ENCODE assay signal across 1 cellular context in genomic region chr6:71982385-71982784, GRCh38.
TF ChIP-seq lines count a peak whose summit lies in the region.

No MANE protein-coding gene starts in this region.

TF ChIP-seq in GM12878, 131 proteins besides CTCF, POLR2A, EP300 and RAD21 (continued from another document):
- TF ChIP-seq ZNF687 (IDR thresholded peaks at IDR 0.05) (no peak), ETV6 (conservative IDR thresholded peaks at IDR 0.05 in 1 of 2, IDR thresholded peaks at IDR 0.05 in 1 of 2; ENCODE audit: borderline replicate concordance in 1 of 2, low read depth in 1 of 2) (peak in 1 of 2 experiments; percentile 80; a peak in 2 of 4 replicates), JUNB (IDR thresholded peaks at IDR 0.05) (peak; percentile 60; the same call in 1 of the 2 replicates), CEBPB (IDR thresholded peaks at IDR 0.05; ENCODE audit: borderline replicate concordance in 1 of 2, low read depth in 2 of 2, low read length in 2 of 2) (no peak), NR2C1 (IDR thresholded peaks at IDR 0.05) (no peak), CBX5 (IDR thresholded peaks at IDR 0.05; ENCODE audit: low read depth) (no peak), BCL11A (IDR thresholded peaks at IDR 0.05; ENCODE audit: low read depth, low read length) (peak; percentile 68; the same call in 1 of the 2 replicates), IRF4 (IDR thresholded peaks at IDR 0.05; ENCODE audit: low read depth, low read length) (0 out of 2 replicates have a peak, but pooled peaks have one; percentile 29), SMAD1 (IDR thresholded peaks at IDR 0.05; ENCODE audit: low read depth, partially characterized antibody) (no peak), KDM1A (IDR thresholded peaks at IDR 0.05; ENCODE audit: borderline replicate concordance) (no peak), IKZF2 (IDR thresholded peaks at IDR 0.05) (peak; percentile 34 to 49; a peak in 2 of 4 replicates), PBX3 (IDR thresholded peaks at IDR 0.05; ENCODE audit: insufficient replicate concordance, low read depth, low read length) (peak; percentile 44), RELB (IDR thresholded peaks at IDR 0.05; ENCODE audit: low read depth) (peak; percentile 57; the same call in 1 of the 2 replicates), ZZZ3 (IDR thresholded peaks at IDR 0.05; ENCODE audit: control insufficient read depth, insufficient read length, low read depth) (no peak), POU2F2 (IDR thresholded peaks at IDR 0.05; ENCODE audit: borderline replicate concordance, low read depth, low read length) (0 out of 3 replicates have a peak, but pooled peaks have one; percentile 17), BACH1 (IDR thresholded peaks at IDR 0.05; ENCODE audit: borderline replicate concordance) (peak; percentile 39; the same call in 1 of the 2 replicates), SIX5 (IDR thresholded peaks at IDR 0.05; ENCODE audit: low read depth, low read length, severe bottlenecking) (no peak), NBN (IDR thresholded peaks at IDR 0.05) (no peak), TAF1 (IDR thresholded peaks at IDR 0.05; ENCODE audit: borderline replicate concordance, low read depth, low read length) (no peak), NFIC (IDR thresholded peaks at IDR 0.05; ENCODE audit: low read depth, low read length) (peak; percentile 76; the same call in 1 of the 2 replicates), SP1 (IDR thresholded peaks at IDR 0.05; ENCODE audit: low read depth, low read length) (no peak), RUNX3 (IDR thresholded peaks at IDR 0.05; ENCODE audit: low read length) (peak; percentile 65; the same call in 1 of the 2 replicates), FOXM1 (IDR thresholded peaks at IDR 0.05; ENCODE audit: low read depth, low read length) (peak; percentile 85; the same call in 1 of the 2 replicates), MEF2A (IDR thresholded peaks at IDR 0.05; ENCODE audit: insufficient read depth, low read depth, low read length) (0 out of 2 replicates have a peak, but pooled peaks have one; percentile 61), ATF7 (IDR thresholded peaks at IDR 0.05; ENCODE audit: low read depth) (peak; percentile 48; the same call in 1 of the 2 replicates)
- TF ChIP-seq, protein P1, sequence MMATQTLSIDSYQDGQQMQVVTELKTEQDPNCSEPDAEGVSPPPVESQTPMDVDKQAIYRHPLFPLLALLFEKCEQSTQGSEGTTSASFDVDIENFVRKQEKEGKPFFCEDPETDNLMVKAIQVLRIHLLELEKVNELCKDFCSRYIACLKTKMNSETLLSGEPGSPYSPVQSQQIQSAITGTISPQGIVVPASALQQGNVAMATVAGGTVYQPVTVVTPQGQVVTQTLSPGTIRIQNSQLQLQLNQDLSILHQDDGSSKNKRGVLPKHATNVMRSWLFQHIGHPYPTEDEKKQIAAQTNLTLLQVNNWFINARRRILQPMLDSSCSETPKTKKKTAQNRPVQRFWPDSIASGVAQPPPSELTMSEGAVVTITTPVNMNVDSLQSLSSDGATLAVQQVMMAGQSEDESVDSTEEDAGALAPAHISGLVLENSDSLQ (IDR thresholded peaks at IDR 0.05) = peak; percentile 49
- TF ChIP-seq, protein P2, sequence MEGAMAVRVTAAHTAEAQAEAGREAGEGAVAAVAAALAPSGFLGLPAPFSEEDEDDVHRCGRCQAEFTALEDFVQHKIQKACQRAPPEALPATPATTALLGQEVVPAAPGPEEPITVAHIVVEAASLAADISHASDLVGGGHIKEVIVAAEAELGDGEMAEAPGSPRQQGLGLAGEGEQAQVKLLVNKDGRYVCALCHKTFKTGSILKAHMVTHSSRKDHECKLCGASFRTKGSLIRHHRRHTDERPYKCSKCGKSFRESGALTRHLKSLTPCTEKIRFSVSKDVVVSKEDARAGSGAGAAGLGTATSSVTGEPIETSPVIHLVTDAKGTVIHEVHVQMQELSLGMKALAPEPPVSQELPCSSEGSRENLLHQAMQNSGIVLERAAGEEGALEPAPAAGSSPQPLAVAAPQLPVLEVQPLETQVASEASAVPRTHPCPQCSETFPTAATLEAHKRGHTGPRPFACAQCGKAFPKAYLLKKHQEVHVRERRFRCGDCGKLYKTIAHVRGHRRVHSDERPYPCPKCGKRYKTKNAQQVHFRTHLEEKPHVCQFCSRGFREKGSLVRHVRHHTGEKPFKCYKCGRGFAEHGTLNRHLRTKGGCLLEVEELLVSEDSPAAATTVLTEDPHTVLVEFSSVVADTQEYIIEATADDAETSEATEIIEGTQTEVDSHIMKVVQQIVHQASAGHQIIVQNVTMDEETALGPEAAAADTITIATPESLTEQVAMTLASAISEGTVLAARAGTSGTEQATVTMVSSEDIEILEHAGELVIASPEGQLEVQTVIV (IDR thresholded peaks at IDR 0.05; ENCODE audit: borderline replicate concordance, partially characterized antibody) = no peak
- TF ChIP-seq, protein P3, sequence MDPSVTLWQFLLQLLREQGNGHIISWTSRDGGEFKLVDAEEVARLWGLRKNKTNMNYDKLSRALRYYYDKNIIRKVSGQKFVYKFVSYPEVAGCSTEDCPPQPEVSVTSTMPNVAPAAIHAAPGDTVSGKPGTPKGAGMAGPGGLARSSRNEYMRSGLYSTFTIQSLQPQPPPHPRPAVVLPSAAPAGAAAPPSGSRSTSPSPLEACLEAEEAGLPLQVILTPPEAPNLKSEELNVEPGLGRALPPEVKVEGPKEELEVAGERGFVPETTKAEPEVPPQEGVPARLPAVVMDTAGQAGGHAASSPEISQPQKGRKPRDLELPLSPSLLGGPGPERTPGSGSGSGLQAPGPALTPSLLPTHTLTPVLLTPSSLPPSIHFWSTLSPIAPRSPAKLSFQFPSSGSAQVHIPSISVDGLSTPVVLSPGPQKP (IDR thresholded peaks at IDR 0.05; ENCODE audit: low read depth, low read length) = no peak
- TF ChIP-seq, protein P4, sequence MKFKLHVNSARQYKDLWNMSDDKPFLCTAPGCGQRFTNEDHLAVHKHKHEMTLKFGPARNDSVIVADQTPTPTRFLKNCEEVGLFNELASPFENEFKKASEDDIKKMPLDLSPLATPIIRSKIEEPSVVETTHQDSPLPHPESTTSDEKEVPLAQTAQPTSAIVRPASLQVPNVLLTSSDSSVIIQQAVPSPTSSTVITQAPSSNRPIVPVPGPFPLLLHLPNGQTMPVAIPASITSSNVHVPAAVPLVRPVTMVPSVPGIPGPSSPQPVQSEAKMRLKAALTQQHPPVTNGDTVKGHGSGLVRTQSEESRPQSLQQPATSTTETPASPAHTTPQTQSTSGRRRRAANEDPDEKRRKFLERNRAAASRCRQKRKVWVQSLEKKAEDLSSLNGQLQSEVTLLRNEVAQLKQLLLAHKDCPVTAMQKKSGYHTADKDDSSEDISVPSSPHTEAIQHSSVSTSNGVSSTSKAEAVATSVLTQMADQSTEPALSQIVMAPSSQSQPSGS (IDR thresholded peaks at IDR 0.05; ENCODE audit: low read length) = peak; percentile 38; the same call in 1 of the 2 replicates
TF ChIP-seq in GM12878: peak in this region for 22.
